In genomic region chr17:44011876-44012275, GRCh38 we compare ENCODE assay signal across 20 cellular contexts. TPM values are rescaled to one million over a fixed set of nuclear protein-coding genes. Genes with fewer than 3 reads are reported as not detected.
A peak's percentile ranks its signal among the peaks of the same experiment; 100 is the strongest.
DNase-seq lines count a peak whose midpoint lies in the region; ATAC-seq, FAIRE-seq and TF ChIP-seq lines count a peak whose summit lies in the region.
"Had no signal": no experiment of that assay in that cellular context is flagged by ENCODE, and none has a peak within 500 bp of the region (broad histone marks: within the 10 kb centered on the region; RNA-seq: fewer than 3 reads in every experiment).

No MANE protein-coding gene starts in this region.

- H3K9me1 ChIP-seq in IMR-90 (ENCODE audit: insufficient read depth, low read length), result peaks cover 19% of the 10 kb centered on the region
- H3K9me1 ChIP-seq in endothelial cell of umbilical vein (replicated peaks; ENCODE audit: control insufficient read depth, extremely low read depth, insufficient read depth, low read length), result no peaks in the 10 kb centered on the region

- intact Hi-C loops in IMR-90 (cut with micrococcal nuclease), result no loop called here
- intact Hi-C loops in endothelial cell of umbilical vein (cut with micrococcal nuclease), result no loop called here

- H3K23ac ChIP-seq in IMR-90 (ENCODE audit: low read depth, low read length), result no peak overlapping the region

- peak overlapping the region; percentile 46 for H3K27ac Mint-ChIP-seq in type B pancreatic cell
- no peak overlapping the region for H3K27ac Mint-ChIP-seq in stimulated activated effector memory CD8-positive, alpha-beta T cell treated with anti-CD3 and anti-CD28 coated beads, Interleukin-12 subunit alpha, Interleukin-12 subunit beta, amount 100 ng/mL, for 72 hours

- H3K36me3 Mint-ChIP-seq in type B pancreatic cell, result peaks cover 13% of the 10 kb centered on the region
- H3K36me3 Mint-ChIP-seq in stimulated activated effector memory CD8-positive, alpha-beta T cell treated with anti-CD3 and anti-CD28 coated beads, Interleukin-12 subunit alpha, Interleukin-12 subunit beta, amount 100 ng/mL, for 72 hours, result peaks cover 48% of the 10 kb centered on the region

- no TSS peak for BruUV-seq in IMR-90 (replicated peaks; lab: Mats Ljungman, UMichigan)
- no TSS peak for BruUV-seq in endothelial cell of umbilical vein (replicated peaks; lab: Mats Ljungman, UMichigan)

- H3K4me1 Mint-ChIP-seq in type B pancreatic cell (ENCODE audit: unreplicated experiment), result peaks cover 18% of the 10 kb centered on the region
- peaks cover 28% of the 10 kb centered on the region for H3K4me1 Mint-ChIP-seq in stimulated activated effector memory CD8-positive, alpha-beta T cell treated with anti-CD3 and anti-CD28 coated beads, Interleukin-12 subunit alpha, Interleukin-12 subunit beta, amount 100 ng/mL, for 72 hours

- TF ChIP-seq CTCF in IMR-90 (conservative IDR thresholded peaks at IDR 0.05; ENCODE audit: low read depth, low read length) (no peak), endothelial cell of umbilical vein (IDR thresholded peaks at IDR 0.05; ENCODE audit: extremely low read depth in 1 of 2, insufficient read depth in 1 of 2, low read depth in 1 of 2, low read length in 2 of 2) (no peak), type B pancreatic cell (conservative IDR thresholded peaks at IDR 0.05) (no peak)

- no peak overlapping the region for H2BK20ac ChIP-seq in IMR-90 (ENCODE audit: low read depth, low read length)

- no peak overlapping the region for H2BK120ac ChIP-seq in IMR-90 (ENCODE audit: low read depth, low read length)

- no peak overlapping the region for H4K91ac ChIP-seq in IMR-90 (ENCODE audit: insufficient read depth, low read depth, low read length)

- in situ Hi-C loops in IMR-90 (cut with MboI; ENCODE audit: low sequenced_read_pairs), result no loop called here

- peaks cover 9 to 68% of the 10 kb centered on the region in 2 experiments for H3K79me1 ChIP-seq in IMR-90 (ENCODE audit: low read depth in 1 of 2, low read length in 2 of 2)

- H3K9me3 ChIP-seq in IMR-90 (ENCODE audit: control insufficient read depth, insufficient read depth, low read length), result no peaks in the 10 kb centered on the region
- no peaks in the 10 kb centered on the region for H3K9me3 ChIP-seq in endothelial cell of umbilical vein (replicated peaks; ENCODE audit: control insufficient read depth, insufficient read depth, low read length)

- CTCF ChIA-PET in IMR-90 (lab: Yijun Ruan, JAX), result no interaction called here
- CTCF ChIA-PET in endothelial cell of umbilical vein (lab: Charles Lee), result interaction anchor here (0.8 kb wide), 1 partner anchor 29 kb away, joined by 3 read pairs; no protein-coding TSS in a partner anchor

- H2AK5ac ChIP-seq in IMR-90 (ENCODE audit: low read depth, low read length), result peak overlapping the region; percentile 56; the same call in 1 of the 2 replicates

- no peak overlapping the region for H3K18ac ChIP-seq in IMR-90 (ENCODE audit: low read depth, low read length)

- H3K27me3 ChIP-seq in IMR-90 (ENCODE audit: control insufficient read depth, insufficient read depth, low read length) (no peaks in the 10 kb centered on the region), endothelial cell of umbilical vein (ENCODE audit: control insufficient read depth in 2 of 2, insufficient read depth in 2 of 2, low read length in 2 of 2) (no peaks in the 10 kb centered on the region)

- no peak for FAIRE-seq in endothelial cell of umbilical vein (lab: Jason Lieb, UNC)

- H3K14ac ChIP-seq in IMR-90 (replicated peaks; ENCODE audit: low read depth, low read length), result no peak overlapping the region; the same call in 1 of the 2 replicates

- no peak for TF ChIP-seq RAD21 in IMR-90 (IDR thresholded peaks at IDR 0.05; ENCODE audit: low read length)

- H2BK5ac ChIP-seq in IMR-90 (ENCODE audit: low read depth, low read length, poor library complexity, severe bottlenecking), result no peak overlapping the region

- H3K27me3 Mint-ChIP-seq in type B pancreatic cell, result peaks cover 6% of the 10 kb centered on the region

- TF ChIP-seq POLR2A in IMR-90 (IDR thresholded peaks at IDR 0.05; ENCODE audit: low read depth, low read length) (no peak), endothelial cell of umbilical vein (IDR thresholded peaks at IDR 0.05; ENCODE audit: low read depth, low read length) (peak; percentile 36)

- H3K4me3 ChIP-seq in IMR-90 (ENCODE audit: insufficient read depth, low read depth, low read length) (no peak overlapping the region), endothelial cell of umbilical vein (replicated peaks in 1 of 3; ENCODE audit: insufficient read depth in 1 of 3, low read depth in 1 of 3, low read length in 3 of 3) (no peak overlapping the region)
- H3K4me3 ChIP-seq: GM23248 had no signal

- POLR2A ChIA-PET in IMR-90 (lab: Charles Lee; ENCODE audit: unreplicated experiment), result no interaction called here
- POLR2A ChIA-PET in endothelial cell of umbilical vein (lab: Charles Lee), result no interaction called here

- no peak for ATAC-seq in IMR-90 (ENCODE audit: low read depth)
- ATAC-seq in stimulated activated effector memory CD8-positive, alpha-beta T cell treated with anti-CD3 and anti-CD28 coated beads, Interleukin-12 subunit alpha, Interleukin-12 subunit beta, amount 100 ng/mL, for 72 hours, result no peak
- ATAC-seq: HCT116 had no signal

- H3K27ac ChIP-seq in IMR-90 (ENCODE audit: insufficient read depth, low read length) (peak overlapping the region; percentile 87; the same call in 1 of the 2 replicates), endothelial cell of umbilical vein (ENCODE audit: insufficient read depth, low read depth, low read length) (no peak overlapping the region)
- H3K27ac ChIP-seq: GM23248 had no signal

- peak overlapping the region; percentile 22 for H2AK9ac ChIP-seq in IMR-90 (replicated peaks; ENCODE audit: low read depth, low read length, poor library complexity)

- no peak overlapping the region for H2BK15ac ChIP-seq in IMR-90 (ENCODE audit: low read depth, low read length)

- no peak overlapping the region for H4K8ac ChIP-seq in IMR-90 (ENCODE audit: low read depth in 2 of 2, low read length in 2 of 2)

- H4K20me1 ChIP-seq in IMR-90 (ENCODE audit: insufficient read depth, low read length) (no peaks in the 10 kb centered on the region), endothelial cell of umbilical vein (replicated peaks; ENCODE audit: control insufficient read depth, extremely low read depth, insufficient read depth, low read length) (no peaks in the 10 kb centered on the region)

- peaks cover 22% of the 10 kb centered on the region; the same call in 1 of the 2 replicates for H3K4me1 ChIP-seq in IMR-90 (ENCODE audit: control insufficient read depth, insufficient read depth, low read length)
- peaks cover 15% of the 10 kb centered on the region for H3K4me1 ChIP-seq in endothelial cell of umbilical vein (ENCODE audit: control insufficient read depth, extremely low read depth, insufficient read depth, low read length)

- H2AFZ ChIP-seq in IMR-90 (replicated peaks; ENCODE audit: low read length, poor library complexity) (no peak overlapping the region), endothelial cell of umbilical vein (ENCODE audit: low read depth, low read length) (no peak overlapping the region)
- H2AFZ ChIP-seq: GM23248 had no signal

- 83% methylated on average over 3 of the region's 9 CpGs; no CpG with 5 or more reads in 1 of the 2 experiments for WGBS in IMR-90 (ENCODE audit: extremely low coverage in 2 of 2, insufficient read length in 1 of 2), 2 experiments

- H3K9me3 Mint-ChIP-seq in type B pancreatic cell, result no peaks in the 10 kb centered on the region
- H3K9me3 Mint-ChIP-seq in stimulated activated effector memory CD8-positive, alpha-beta T cell treated with anti-CD3 and anti-CD28 coated beads, Interleukin-12 subunit alpha, Interleukin-12 subunit beta, amount 100 ng/mL, for 72 hours, result no peaks in the 10 kb centered on the region

- H3K36me3 ChIP-seq in IMR-90 (ENCODE audit: control insufficient read depth, insufficient read depth, low read length) (no peaks in the 10 kb centered on the region; the same call in 1 of the 2 replicates), endothelial cell of umbilical vein (ENCODE audit: control insufficient read depth in 2 of 2, extremely low read depth in 1 of 2, insufficient read depth in 2 of 2, low read length in 2 of 2) (no peaks in the 10 kb centered on the region)

- DNase-seq in IMR-90, result no peak
- no peak for DNase-seq in endothelial cell of umbilical vein (ENCODE audit: low read depth, low spot score)
- no peak for DNase-seq in type B pancreatic cell (ENCODE audit: extremely low spot score, unreplicated experiment)
- no peak for DNase-seq in stimulated activated effector memory CD8-positive, alpha-beta T cell treated with anti-CD3 and anti-CD28 coated beads, Interleukin-12 subunit alpha, Interleukin-12 subunit beta, amount 100 ng/mL, for 72 hours (ENCODE audit: low spot score in 2 of 2)
- no peak for DNase-seq in activated CD4-positive, alpha-beta T cell treated with anti-CD3 and anti-CD28 coated beads, Interleukin-2, amount 50 U/mL, for 1 hour
- DNase-seq: DMS79 treated with DMSO at 0.1 percent for 48 hours; GM23248; NCI-H1105; NCI-H1694; NCI-H226; NCI-H526 treated with DMSO at 0.1 percent for 48 hours; NK-92 treated with Interleukin-12 subunit alpha and Interleukin-12 subunit beta, amount 100 ng/mL, for 24 hours; OCI-M1; SIG-M5 had no signal

- H3K4me3 Mint-ChIP-seq in type B pancreatic cell, result no peak overlapping the region
- H3K4me3 Mint-ChIP-seq in stimulated activated effector memory CD8-positive, alpha-beta T cell treated with anti-CD3 and anti-CD28 coated beads, Interleukin-12 subunit alpha, Interleukin-12 subunit beta, amount 100 ng/mL, for 72 hours, result no peak overlapping the region

- H4K5ac ChIP-seq in IMR-90 (ENCODE audit: low read depth, low read length), result no peak overlapping the region

- peak overlapping the region; percentile 15; the same call in 1 of the 2 replicates for H3K4ac ChIP-seq in IMR-90 (ENCODE audit: low read depth, low read length)

- H3K79me2 ChIP-seq in endothelial cell of umbilical vein (ENCODE audit: control insufficient read depth, insufficient read depth, low read length), result no peaks in the 10 kb centered on the region

- H3K9ac ChIP-seq in IMR-90 (ENCODE audit: low read depth, low read length) (no peak overlapping the region), endothelial cell of umbilical vein (replicated peaks; ENCODE audit: extremely low read depth, insufficient read depth, low read length) (no peak overlapping the region)
- H3K9ac ChIP-seq: GM23248 had no signal

- H3K56ac ChIP-seq in IMR-90 (ENCODE audit: extremely low read depth, insufficient read depth, low read length), result no peak overlapping the region

- dilution Hi-C loops in IMR-90 (cut with HindIII; ENCODE audit: low sequenced_read_pairs, unreplicated experiment), result no loop called here
- dilution Hi-C loops in endothelial cell of umbilical vein (cut with MboI; ENCODE audit: extremely low pct_ligation_motif_present, low sequenced_read_pairs), result no loop called here

- H3K4me2 ChIP-seq in IMR-90 (ENCODE audit: low read depth, low read length), result no peak overlapping the region
- H3K4me2 ChIP-seq in endothelial cell of umbilical vein (ENCODE audit: insufficient read depth, low read length), result no peak overlapping the region

RNA-seq across cellular contexts. Expression of gene TMEM101, which starts 2.9 kb away (rescaled TPM):
- total RNA-seq in IMR-90 (2012; rRNA removed) (36.6 and 42.5 TPM in 2 replicates), endothelial cell of umbilical vein (29.4 and 30.4 TPM in 2 replicates), type B pancreatic cell (ENCODE audit: low replicate concordance) (33.8 and 34.4 TPM in 2 replicates)
- polyA plus RNA-seq in IMR-90 (2012; rRNA removed) (30.7 and 34.4 TPM in 2 replicates), endothelial cell of umbilical vein (60.2 and 61.6 TPM in 2 replicates)
- 31.0 and 46.5 TPM in 2 replicates for polyA plus RNA-seq in IMR-90 (2012; cell fraction: cytosol; rRNA removed)
- 15.8 and 29.9 TPM in 2 replicates for polyA plus RNA-seq in IMR-90 (2012; cell fraction: nucleus; rRNA removed; ENCODE audit: low replicate concordance)
- polyA plus RNA-seq in endothelial cell of umbilical vein (2011; cell fraction: cytosol; rRNA removed), result 38.8 and 43.5 TPM in 2 replicates
- polyA plus RNA-seq in endothelial cell of umbilical vein (2011; cell fraction: nucleus; rRNA removed), result 17.7 and 18.3 TPM in 2 replicates
- polyA plus RNA-seq in endothelial cell of umbilical vein (2012), result 25.0 and 34.0 TPM in 2 replicates
- 41.6 and 43.0 TPM in 2 replicates for polyA minus RNA-seq in endothelial cell of umbilical vein
- polyA minus RNA-seq in endothelial cell of umbilical vein (2011; cell fraction: cytosol; rRNA and poly(A)+ RNA removed), result 20.9 TPM
- 7.6 and 10.1 TPM in 2 replicates for polyA minus RNA-seq in endothelial cell of umbilical vein (2011; cell fraction: nucleus; rRNA and poly(A)+ RNA removed)

RNA-seq across cellular contexts. Expression of gene NAGS, which starts 7.5 kb away (rescaled TPM):
- 0.28 and 0.54 TPM in 2 replicates for total RNA-seq in IMR-90 (2012; rRNA removed)
- polyA plus RNA-seq in IMR-90 (2012; rRNA removed), result 0.92 and 0.99 TPM in 2 replicates
- 0.73 and 1.1 TPM in 2 replicates for polyA plus RNA-seq in IMR-90 (2012; cell fraction: cytosol; rRNA removed)
- polyA plus RNA-seq in IMR-90 (2012; cell fraction: nucleus; rRNA removed; ENCODE audit: low replicate concordance), result 0.42 and 0.74 TPM in 2 replicates
- 5.8 and 6.1 TPM in 2 replicates for total RNA-seq in endothelial cell of umbilical vein
- polyA plus RNA-seq in endothelial cell of umbilical vein, result 3.3 and 3.7 TPM in 2 replicates
- 2.1 and 2.4 TPM in 2 replicates for polyA plus RNA-seq in endothelial cell of umbilical vein (2011; cell fraction: cytosol; rRNA removed)
- polyA plus RNA-seq in endothelial cell of umbilical vein (2011; cell fraction: nucleus; rRNA removed), result 1.8 and 1.9 TPM in 2 replicates
- 1.3 and 1.7 TPM in 2 replicates for polyA plus RNA-seq in endothelial cell of umbilical vein (2012)
- 1.3 and 1.8 TPM in 2 replicates for polyA minus RNA-seq in endothelial cell of umbilical vein
- 0.92 TPM for polyA minus RNA-seq in endothelial cell of umbilical vein (2011; cell fraction: cytosol; rRNA and poly(A)+ RNA removed)
- polyA minus RNA-seq in endothelial cell of umbilical vein (2011; cell fraction: nucleus; rRNA and poly(A)+ RNA removed), result 0.96 and 1.9 TPM in 2 replicates
- 1.9 and 2.1 TPM in 2 replicates for total RNA-seq in type B pancreatic cell (ENCODE audit: low replicate concordance)

RNA-seq across cellular contexts. Expression of gene LSM12, which starts 54.6 kb away (rescaled TPM):
- total RNA-seq in IMR-90 (2012; rRNA removed) (41.0 and 50.3 TPM in 2 replicates), endothelial cell of umbilical vein (68.9 and 73.5 TPM in 2 replicates), type B pancreatic cell (ENCODE audit: low replicate concordance) (44.8 and 50.6 TPM in 2 replicates)
- polyA plus RNA-seq in IMR-90 (2012; rRNA removed) (37.6 and 38.0 TPM in 2 replicates), endothelial cell of umbilical vein (34.3 and 36.5 TPM in 2 replicates)
- polyA plus RNA-seq in IMR-90 (2012; cell fraction: cytosol; rRNA removed), result 20.3 and 21.4 TPM in 2 replicates
- 8.8 and 29.9 TPM in 2 replicates for polyA plus RNA-seq in IMR-90 (2012; cell fraction: nucleus; rRNA removed; ENCODE audit: low replicate concordance)
- polyA plus RNA-seq in endothelial cell of umbilical vein (2011; cell fraction: cytosol; rRNA removed), result 40.7 and 40.9 TPM in 2 replicates
- polyA plus RNA-seq in endothelial cell of umbilical vein (2011; cell fraction: nucleus; rRNA removed), result 28.0 and 28.8 TPM in 2 replicates
- polyA plus RNA-seq in endothelial cell of umbilical vein (2012), result 42.4 and 52.8 TPM in 2 replicates
- polyA minus RNA-seq in endothelial cell of umbilical vein, result 48.4 and 50.5 TPM in 2 replicates
- polyA minus RNA-seq in endothelial cell of umbilical vein (2011; cell fraction: cytosol; rRNA and poly(A)+ RNA removed), result 43.3 TPM
- polyA minus RNA-seq in endothelial cell of umbilical vein (2011; cell fraction: nucleus; rRNA and poly(A)+ RNA removed), result 22.7 and 26.0 TPM in 2 replicates

RNA-seq across cellular contexts. Expression of gene PYY, which starts 58.1 kb away (rescaled TPM):
- not detected in 2 replicates for total RNA-seq in IMR-90 (2012; rRNA removed)
- polyA plus RNA-seq in IMR-90 (2012; rRNA removed), result not detected in 2 replicates
- polyA plus RNA-seq in IMR-90 (2012; cell fraction: cytosol; rRNA removed), result 0.04 and 0.26 TPM in 2 replicates
- 0.29 TPM in 1 of 2 replicates, not detected in the other for polyA plus RNA-seq in IMR-90 (2012; cell fraction: nucleus; rRNA removed; ENCODE audit: low replicate concordance)
- not detected in 2 replicates for total RNA-seq in endothelial cell of umbilical vein
- 0.14 TPM in 1 of 2 replicates, not detected in the other for polyA plus RNA-seq in endothelial cell of umbilical vein
- not detected in 2 replicates for polyA plus RNA-seq in endothelial cell of umbilical vein (2011; cell fraction: cytosol; rRNA removed)
- not detected in 2 replicates for polyA plus RNA-seq in endothelial cell of umbilical vein (2011; cell fraction: nucleus; rRNA removed)
- not detected in 2 replicates for polyA plus RNA-seq in endothelial cell of umbilical vein (2012)
- polyA minus RNA-seq in endothelial cell of umbilical vein, result not detected in 2 replicates
- not detected for polyA minus RNA-seq in endothelial cell of umbilical vein (2011; cell fraction: cytosol; rRNA and poly(A)+ RNA removed)
- not detected in 2 replicates for polyA minus RNA-seq in endothelial cell of umbilical vein (2011; cell fraction: nucleus; rRNA and poly(A)+ RNA removed)
- 2.3 and 3.5 TPM in 2 replicates for total RNA-seq in type B pancreatic cell (ENCODE audit: low replicate concordance)
- total RNA-seq: G401, GM23248, HT1080, LHCN-M2, RPMI7951 had no signal
- polyA plus RNA-seq: BJ, GM23248 had no signal

RNA-seq across cellular contexts. Expression of gene G6PC3, which starts 58.7 kb away (rescaled TPM):
- 19.4 and 20.4 TPM in 2 replicates for total RNA-seq in IMR-90 (2012; rRNA removed)
- polyA plus RNA-seq in IMR-90 (2012; rRNA removed), result 107 and 127 TPM in 2 replicates
- polyA plus RNA-seq in IMR-90 (2012; cell fraction: cytosol; rRNA removed), result 87.5 and 210 TPM in 2 replicates
- polyA plus RNA-seq in IMR-90 (2012; cell fraction: nucleus; rRNA removed; ENCODE audit: low replicate concordance), result 49.2 and 86.8 TPM in 2 replicates
- 74.1 and 78.4 TPM in 2 replicates for total RNA-seq in endothelial cell of umbilical vein
- polyA plus RNA-seq in endothelial cell of umbilical vein, result 194 and 277 TPM in 2 replicates
- 113 and 123 TPM in 2 replicates for polyA plus RNA-seq in endothelial cell of umbilical vein (2011; cell fraction: cytosol; rRNA removed)
- polyA plus RNA-seq in endothelial cell of umbilical vein (2011; cell fraction: nucleus; rRNA removed), result 41.9 and 49.3 TPM in 2 replicates
- polyA plus RNA-seq in endothelial cell of umbilical vein (2012), result 110 and 116 TPM in 2 replicates
- 158 and 188 TPM in 2 replicates for polyA minus RNA-seq in endothelial cell of umbilical vein
- 79.5 TPM for polyA minus RNA-seq in endothelial cell of umbilical vein (2011; cell fraction: cytosol; rRNA and poly(A)+ RNA removed)
- polyA minus RNA-seq in endothelial cell of umbilical vein (2011; cell fraction: nucleus; rRNA and poly(A)+ RNA removed), result 31.0 and 31.3 TPM in 2 replicates
- 63.6 and 63.7 TPM in 2 replicates for total RNA-seq in type B pancreatic cell (ENCODE audit: low replicate concordance)
